8 cellular contexts compared by ENCODE assay signal in genomic region chr1:9196129-9197040, GRCh38. TPM values are rescaled to one million over a fixed set of nuclear protein-coding genes. Genes with fewer than 3 reads are reported as not detected.
DNase-seq lines count a peak whose midpoint lies in the region; ATAC-seq and TF ChIP-seq lines count a peak whose summit lies in the region.

No MANE protein-coding gene starts in this region.

- H3K27ac ChIP-seq in 22Rv1, result no peak overlapping the region
- H3K27ac ChIP-seq in ascending aorta, result peak overlapping the region in 1 of 2 donors; percentile 14
- peak overlapping the region; percentile 28 for H3K27ac ChIP-seq in skeletal muscle tissue (ENCODE audit: low read depth, low read length)

- H3K4me1 ChIP-seq in ascending aorta (peaks cover 9 to 13% of the 10 kb centered on the region in 2 donors), skeletal muscle tissue (ENCODE audit: control insufficient read depth in 3 of 3, insufficient read depth in 3 of 3, low read length in 3 of 3) (peaks cover 33 to 34% (median 33%) of the 10 kb centered on the region in 3 donors)

- H3K9me3 Mint-ChIP-seq in T-cell, result no peaks in the 10 kb centered on the region

- H3K4me3 ChIP-seq in ascending aorta (peak overlapping the region; percentile 7 to 11), skeletal muscle tissue (ENCODE audit: low read length in 3 of 3) (peak overlapping the region; percentile 22 to 65 (median 63))

- TF ChIP-seq CTCF in 22Rv1 (IDR thresholded peaks at IDR 0.05), result peak; percentile 85
- TF ChIP-seq CTCF in GM12872 (IDR thresholded peaks at IDR 0.05; ENCODE audit: insufficient read depth, low read depth, low read length), result peak; percentile 86
- peak; percentile 81 to 87 (median 85) for TF ChIP-seq CTCF in ascending aorta (IDR thresholded peaks at IDR 0.05)

- no peak overlapping the region for H3K27ac Mint-ChIP-seq in T-cell

- POLR2A ChIA-PET in T-cell (lab: Charles Lee), result interaction anchor here in 1 of 2 donors (0.6 kb wide), 1 partner anchor 93 kb away, joined by 3 read pairs; no protein-coding TSS in a partner anchor

- intact Hi-C loops in ascending aorta (cut with DNase I), result loop anchor here (1.0 to 10.0 kb wide), 3 partner anchors 54 to 282 kb away; no protein-coding TSS in a partner anchor

- H3K9ac ChIP-seq in skeletal muscle tissue (ENCODE audit: low read depth in 1 of 3, low read length in 3 of 3), result peak overlapping the region in 1 of 3 donors; percentile 70

- peaks cover 13 to 15% (median 13%) of the 10 kb centered on the region in 3 donors for H3K4me1 Mint-ChIP-seq in T-cell

- H3K9me3 ChIP-seq in ascending aorta (no peaks in the 10 kb centered on the region), skeletal muscle tissue (ENCODE audit: control insufficient read depth in 3 of 3, low read length in 3 of 3) (no peaks in the 10 kb centered on the region)

- H3K36me3 ChIP-seq in ascending aorta (no peaks in the 10 kb centered on the region), skeletal muscle tissue (ENCODE audit: control insufficient read depth in 3 of 3, insufficient read depth in 3 of 3, low read length in 3 of 3) (no peaks in the 10 kb centered on the region)

- H3K27me3 Mint-ChIP-seq in T-cell, result peaks cover 33 to 52% of the 10 kb centered on the region in 2 donors

- DNase-seq in LHCN-M2 (ENCODE audit: low read depth), result peak; percentile 94
- DNase-seq in T-cell, result peak in 31 of 34 experiments; percentile 10 to 59 (median 37)
- DNase-seq in ascending aorta (ENCODE audit: low spot score in 2 of 2), result peak in 1 of 2 donors; percentile 86
- DNase-seq in hepatic stellate cell (ENCODE audit: low spot score), result peak; percentile 76

- no peaks in the 10 kb centered on the region for H3K36me3 Mint-ChIP-seq in T-cell

- H3K27me3 ChIP-seq in ascending aorta (no peaks in the 10 kb centered on the region), skeletal muscle tissue (ENCODE audit: control insufficient read depth in 3 of 3, insufficient read depth in 3 of 3, low read length in 3 of 3) (peaks cover 25 to 45% (median 33%) of the 10 kb centered on the region in 3 donors)

- CTCF ChIA-PET in T-cell (lab: Charles Lee), result interaction anchor here in 1 of 2 donors (0.9 to 1.5 kb wide), 3 partner anchors 82 to 337 kb away, joined by 3 to 4 read pairs (median 3); no protein-coding TSS in a partner anchor

- ATAC-seq in T-cell (replicated peaks in 1 of 4) (peak; percentile 48 to 69 (median 64)), HG02973 (IDR thresholded peaks at IDR 0.05; ENCODE audit: unreplicated experiment) (no peak)

- no peak overlapping the region for H3K4me3 Mint-ChIP-seq in T-cell

RNA-seq across cellular contexts. Expression of gene H6PD, which starts 38.2 kb away (rescaled TPM):
- total RNA-seq in LHCN-M2 (2014; rRNA removed), result 34.5 and 42.2 TPM in 2 replicates
- 14.8 TPM for polyA plus RNA-seq in LHCN-M2 (2012)
- 10 to 100 TPM; 17.6 to 26.5 (median 23.9) TPM for total RNA-seq in T-cell
- total RNA-seq in ascending aorta, result 56.8 TPM
- total RNA-seq in skeletal muscle tissue, result 24.5 TPM
